ENCODE assay signal across 15 cellular contexts in genomic region chr20:47586648-47587306, GRCh38.
DNase-seq lines count a peak whose midpoint lies in the region; ATAC-seq and TF ChIP-seq lines count a peak whose summit lies in the region.
"Had no signal": no experiment of that assay in that cellular context is flagged by ENCODE, and none has a peak within 500 bp of the region (broad histone marks: within the 10 kb centered on the region; RNA-seq: fewer than 3 reads in every experiment).

No MANE protein-coding gene starts in this region.

- no peaks in the 10 kb centered on the region for H3K27me3 Mint-ChIP-seq in activated CD4-positive, alpha-beta T cell treated with anti-CD3 and anti-CD28 coated beads for 36 hours
- peaks cover 1% of the 10 kb centered on the region for H3K27me3 Mint-ChIP-seq in endothelial cell (ENCODE audit: unreplicated experiment)
- H3K27me3 Mint-ChIP-seq in nephron (ENCODE audit: low read depth): no peaks in the 10 kb centered on the region

- CTCF ChIA-PET in activated CD4-positive, alpha-beta T cell treated with anti-CD3 and anti-CD28 coated beads for 36 hours (lab: Charles Lee): interaction anchor here (1.5 kb wide), 1 partner anchor 21 kb away, joined by 3 read pairs; no protein-coding TSS in a partner anchor

- no peak for DNase-seq in activated CD4-positive, alpha-beta T cell treated with anti-CD3 and anti-CD28 coated beads for 36 hours
- DNase-seq in activated CD4-positive, alpha-beta T cell treated with anti-CD3 and anti-CD28 coated beads, Interleukin-2, amount 50 U/mL, for 4 hours: no peak
- DNase-seq in NCI-H2029 treated with DMSO at 0.1 percent for 48 hours (lab: John Stamatoyannopoulos, UW) (peak; percentile 66), endothelial cell (ENCODE audit: low spot score) (no peak), foreskin melanocyte (no peak), T-helper 2 cell (no peak), NCI-H69 (lab: John Stamatoyannopoulos, UW) (no peak)
- DNase-seq: ACHN; anterior cingulate cortex; DMS153; NCI-H526 treated with DMSO at 0.1 percent for 48 hours; SHP77; stimulated activated CD8-positive, alpha-beta memory T cell treated with anti-CD3 and anti-CD28 coated beads, Interleukin-4, amount 100 ng/mL, for 48 hours; uterus had no signal

- POLR2A ChIA-PET in activated CD4-positive, alpha-beta T cell treated with anti-CD3 and anti-CD28 coated beads for 36 hours (lab: Charles Lee): no interaction called here

- no peak overlapping the region for H3K4me3 Mint-ChIP-seq in activated CD4-positive, alpha-beta T cell treated with anti-CD3 and anti-CD28 coated beads for 36 hours
- H3K4me3 Mint-ChIP-seq in endothelial cell (ENCODE audit: unreplicated experiment): peak overlapping the region; percentile 38
- no peak overlapping the region for H3K4me3 Mint-ChIP-seq in nephron

- intact Hi-C loops in activated CD4-positive, alpha-beta T cell treated with anti-CD3 and anti-CD28 coated beads for 36 hours (cut with DNase I, micrococcal nuclease): no loop called here

- TF ChIP-seq CTCF in endothelial cell (IDR thresholded peaks at IDR 0.05; ENCODE audit: unreplicated experiment): no peak
- no peak for TF ChIP-seq CTCF in nephron (IDR thresholded peaks at IDR 0.05; ENCODE audit: unreplicated experiment in 3 of 3)

- ATAC-seq in activated CD4-positive, alpha-beta T cell treated with anti-CD3 and anti-CD28 coated beads for 36 hours: no peak

- H3K4me1 Mint-ChIP-seq in activated CD4-positive, alpha-beta T cell treated with anti-CD3 and anti-CD28 coated beads for 36 hours: peaks cover 25% of the 10 kb centered on the region
- H3K4me1 Mint-ChIP-seq in endothelial cell (ENCODE audit: unreplicated experiment) (no peaks in the 10 kb centered on the region), nephron (peaks cover 35% of the 10 kb centered on the region)

- H3K36me3 Mint-ChIP-seq in activated CD4-positive, alpha-beta T cell treated with anti-CD3 and anti-CD28 coated beads for 36 hours (ENCODE audit: low read depth): peaks cover 51% of the 10 kb centered on the region
- H3K36me3 Mint-ChIP-seq in endothelial cell (ENCODE audit: low read depth, unreplicated experiment) (peaks cover 15% of the 10 kb centered on the region), nephron (ENCODE audit: low read depth) (peaks cover 38% of the 10 kb centered on the region)

- no peaks in the 10 kb centered on the region for H3K9me3 Mint-ChIP-seq in activated CD4-positive, alpha-beta T cell treated with anti-CD3 and anti-CD28 coated beads for 36 hours (ENCODE audit: low read depth)
- H3K9me3 Mint-ChIP-seq in endothelial cell (ENCODE audit: unreplicated experiment) (no peaks in the 10 kb centered on the region), nephron (no peaks in the 10 kb centered on the region)

- H3K27ac Mint-ChIP-seq in activated CD4-positive, alpha-beta T cell treated with anti-CD3 and anti-CD28 coated beads for 36 hours: peak overlapping the region; percentile 0
- no peak overlapping the region for H3K27ac Mint-ChIP-seq in endothelial cell (ENCODE audit: unreplicated experiment)
- peak overlapping the region; percentile 31 to 67 (median 54) for H3K27ac Mint-ChIP-seq in nephron
